ENCODE assay signal across 8 cellular contexts in the genomic region with DNA sequence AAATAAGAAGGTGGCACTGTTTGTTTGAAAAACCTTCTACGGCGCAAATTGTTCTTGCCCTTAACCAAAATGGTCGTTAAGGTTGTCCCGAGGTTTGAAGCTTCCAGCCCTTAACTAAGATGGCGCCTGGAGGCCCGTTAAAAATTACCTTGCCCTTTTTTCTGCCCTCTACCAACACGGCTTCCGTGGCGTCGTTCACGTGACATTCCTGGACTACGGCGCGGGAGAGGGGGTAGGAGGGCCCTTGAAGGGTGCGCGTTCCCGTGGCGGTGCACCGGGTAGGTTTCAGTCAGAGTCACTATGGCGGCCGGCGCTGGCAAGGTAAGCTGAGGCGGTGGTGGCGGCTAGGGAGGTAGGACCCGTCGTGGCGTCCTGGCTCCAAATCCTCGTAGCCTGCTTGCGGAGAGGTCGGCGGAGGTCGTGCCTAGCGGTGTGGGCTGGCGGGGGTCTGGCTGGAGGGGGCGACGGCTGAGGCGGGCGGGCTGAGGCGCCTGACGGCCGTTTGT. TPM values are rescaled to one million over a fixed set of nuclear protein-coding genes. Genes with fewer than 3 reads are reported as not detected.
A peak's percentile ranks its signal among the peaks of the same experiment; 100 is the strongest.
DNase-seq lines count a peak whose midpoint lies in the region; ATAC-seq, FAIRE-seq and TF ChIP-seq lines count a peak whose summit lies in the region.

A gene with protein sequence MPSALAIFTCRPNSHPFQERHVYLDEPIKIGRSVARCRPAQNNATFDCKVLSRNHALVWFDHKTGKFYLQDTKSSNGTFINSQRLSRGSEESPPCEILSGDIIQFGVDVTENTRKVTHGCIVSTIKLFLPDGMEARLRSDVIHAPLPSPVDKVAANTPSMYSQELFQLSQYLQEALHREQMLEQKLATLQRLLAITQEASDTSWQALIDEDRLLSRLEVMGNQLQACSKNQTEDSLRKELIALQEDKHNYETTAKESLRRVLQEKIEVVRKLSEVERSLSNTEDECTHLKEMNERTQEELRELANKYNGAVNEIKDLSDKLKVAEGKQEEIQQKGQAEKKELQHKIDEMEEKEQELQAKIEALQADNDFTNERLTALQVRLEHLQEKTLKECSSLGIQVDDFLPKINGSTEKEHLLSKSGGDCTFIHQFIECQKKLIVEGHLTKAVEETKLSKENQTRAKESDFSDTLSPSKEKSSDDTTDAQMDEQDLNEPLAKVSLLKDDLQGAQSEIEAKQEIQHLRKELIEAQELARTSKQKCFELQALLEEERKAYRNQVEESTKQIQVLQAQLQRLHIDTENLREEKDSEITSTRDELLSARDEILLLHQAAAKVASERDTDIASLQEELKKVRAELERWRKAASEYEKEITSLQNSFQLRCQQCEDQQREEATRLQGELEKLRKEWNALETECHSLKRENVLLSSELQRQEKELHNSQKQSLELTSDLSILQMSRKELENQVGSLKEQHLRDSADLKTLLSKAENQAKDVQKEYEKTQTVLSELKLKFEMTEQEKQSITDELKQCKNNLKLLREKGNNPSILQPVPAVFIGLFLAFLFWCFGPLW (plus strand): TSS at position 288 of the 506 bp plus-strand sequence. CDS start 1,343 bp downstream, outside the sequence.

- H3K79me1 ChIP-seq in H1 (ENCODE audit: low read depth, low read length), result no peaks in the 10 kb centered on the region

- H2AK5ac ChIP-seq in H1 (ENCODE audit: low read depth, low read length), result no peak within 1 kb of the TSS

- no peak within 1 kb of the TSS for H3K14ac ChIP-seq in H1 (ENCODE audit: insufficient read length)

- H4K8ac ChIP-seq in H1 (ENCODE audit: extremely low read depth, insufficient read depth, low read length), result peak within 1 kb of the TSS; percentile 95

- H3K9me3 Mint-ChIP-seq in memory B cell, result no peaks in the 10 kb centered on the region

- peaks cover 9% of the 10 kb centered on the region in 2 experiments for H4K20me1 ChIP-seq in H1 (replicated peaks in 1 of 2; ENCODE audit: control insufficient read depth in 1 of 2, insufficient read depth in 2 of 2, low read length in 2 of 2)

- no peaks in the 10 kb centered on the region for H3K27me3 Mint-ChIP-seq in memory B cell

- peak within 1 kb of the TSS; percentile 85 to 91 for H3K4me2 ChIP-seq in H1 (ENCODE audit: insufficient read depth in 1 of 2, low read depth in 2 of 2, low read length in 2 of 2)

- peak; percentile 98 for DNase-seq in COLO829 (ENCODE audit: low spot score)
- DNase-seq in HTR-8/SVneo (ENCODE audit: insufficient read length, low spot score), result peak; percentile 91
- DNase-seq in NOMO-1 treated with dmso at 0.1 percent for 144 hours (lab: John Stamatoyannopoulos, UW; ENCODE audit: unreplicated experiment), result peak; percentile 96
- DNase-seq in activated CD8-positive, alpha-beta memory T cell treated with anti-CD3 and anti-CD28 coated beads for 48 hours (ENCODE audit: low read depth in 2 of 3, low spot score in 2 of 3), result peak; percentile 73 to 93 (median 87)
- DNase-seq in H1 (ENCODE audit: low read depth in 1 of 2, low spot score in 2 of 2), result peak; percentile 87 to 93
- peak; percentile 86 to 93 for DNase-seq in memory B cell (ENCODE audit: low spot score in 2 of 2)
- peak; percentile 89 for DNase-seq in stimulated activated CD8-positive, alpha-beta memory T cell treated with anti-CD3 and anti-CD28 coated beads, Interleukin-12 subunit alpha, Interleukin-12 subunit beta, amount 100 ng/mL, for 24 hours (ENCODE audit: extremely low read depth)

- peak within 1 kb of the TSS; percentile 85 to 95 (median 92) for H3K9ac ChIP-seq in H1 (replicated peaks in 1 of 4; ENCODE audit: extremely low read depth in 1 of 4, low read depth in 3 of 4, low read length in 3 of 4)

- peak within 1 kb of the TSS; percentile 96 for H2BK5ac ChIP-seq in H1 (ENCODE audit: low read depth, low read length)

- peaks cover 3 to 42% of the 10 kb centered on the region in 2 experiments for H3K79me2 ChIP-seq in H1 (ENCODE audit: control insufficient read depth in 1 of 2, insufficient read depth in 2 of 2, low read length in 2 of 2)

- POLR2A ChIA-PET in H1 (lab: Charles Lee; ENCODE audit: partially characterized antibody), result interaction anchor here (0.6 to 1.9 kb wide), 15 partner anchors 12 to 303 kb away, joined by 3 to 12 read pairs (median 3); partner anchors contain the start of genes ARF4 and DENND6A

- no peaks in the 10 kb centered on the region for H3K27me3 ChIP-seq in H1 (replicated peaks in 1 of 4; ENCODE audit: control insufficient read depth in 3 of 4, extremely low read depth in 1 of 4, insufficient read depth in 3 of 4, low read length in 3 of 4)

- H3K9me3 ChIP-seq in H1 (ENCODE audit: insufficient read depth in 2 of 2, low read depth in 1 of 2, low read length in 1 of 2), result no peaks in the 10 kb centered on the region

- H3K27ac ChIP-seq in H1 (ENCODE audit: low read depth, low read length), result peak within 1 kb of the TSS; percentile 94

- TF ChIP-seq RAD21 in H1 (IDR thresholded peaks at IDR 0.05 in 1 of 2, conservative IDR thresholded peaks at IDR 0.05 in 1 of 2; ENCODE audit: low read depth in 2 of 2, low read length in 2 of 2), result no peak

- H3K36me3 ChIP-seq in H1 (ENCODE audit: control insufficient read depth in 2 of 4, insufficient read depth in 4 of 4, low read length in 3 of 4), result no peaks in the 10 kb centered on the region; a peak in 1 of 8 replicates

- no peak for TF ChIP-seq CTCF in H1 (IDR thresholded peaks at IDR 0.05; ENCODE audit: control extremely low read depth in 1 of 3, insufficient read depth in 1 of 3, low read depth in 1 of 3, low read length in 3 of 3)

- H3K4me1 Mint-ChIP-seq in memory B cell, result peaks cover 17% of the 10 kb centered on the region

- peak within 1 kb of the TSS; percentile 91 for H4K5ac ChIP-seq in H1 (ENCODE audit: insufficient read length, low read depth, low read length)

- TF ChIP-seq POLR2A in H1 (IDR thresholded peaks at IDR 0.05; ENCODE audit: control extremely low read depth in 1 of 2, low read depth in 2 of 2, low read length in 2 of 2), result peak; percentile 92

- WGBS in H1 (ENCODE audit: extremely low coverage in 1 of 2, insufficient coverage in 1 of 2, insufficient read length in 1 of 2, insufficient replicate concordance in 2 of 2, low coverage in 1 of 2, low lambda C conversion rate in 2 of 2, missing lambda C conversion rate in 1 of 2), 2 experiments, result 1% methylated on average over 36 of the region's 41 CpGs; no CpG with 5 or more reads in 1 of the 2 experiments

- peaks cover 10% of the 10 kb centered on the region for H3K23me2 ChIP-seq in H1 (ENCODE audit: low read depth, low read length)

- peaks cover 0 to 7% (median under 1%) of the 10 kb centered on the region in 4 experiments; a peak in 2 of 7 replicates for H3K4me1 ChIP-seq in H1 (replicated peaks in 1 of 4; ENCODE audit: control insufficient read depth in 3 of 4, insufficient read depth in 4 of 4, low read length in 3 of 4)

- H4K91ac ChIP-seq in H1 (replicated peaks; ENCODE audit: insufficient read length, low read length), result peak within 1 kb of the TSS; percentile 95

- peak; percentile 87 for ATAC-seq in GM21367 (IDR thresholded peaks at IDR 0.05; ENCODE audit: unreplicated experiment)
- ATAC-seq in memory B cell (ENCODE audit: low read depth), result peak; percentile 94

- H2AFZ ChIP-seq in H1 (ENCODE audit: low read length), result peak within 1 kb of the TSS; percentile 85

- H3K4me3 ChIP-seq in H1 (ENCODE audit: extremely low read depth in 1 of 4, insufficient read depth in 2 of 4, low read depth in 3 of 4, low read length in 4 of 4), result peak within 1 kb of the TSS; percentile 69 to 92 (median 86)

- H3K4me3 Mint-ChIP-seq in memory B cell, result peak within 1 kb of the TSS; percentile 86

- H2BK12ac ChIP-seq in H1 (ENCODE audit: low read depth, low read length), result peak within 1 kb of the TSS; percentile 77; the same call in 1 of the 2 replicates

- CTCF ChIA-PET in H1 (lab: Charles Lee; ENCODE audit: partially characterized antibody), result interaction anchor here (0.6 to 0.8 kb wide), 5 partner anchors 10 to 137 kb away, joined by 3 read pairs; no protein-coding TSS in a partner anchor

- H2BK120ac ChIP-seq in H1 (replicated peaks; ENCODE audit: low read depth, low read length), result no peak within 1 kb of the TSS

- FAIRE-seq in HTR-8/SVneo (lab: Jason Lieb, UNC), result peak; percentile 93
- FAIRE-seq in H1 (lab: Jason Lieb, UNC), result no peak

- H3K27ac Mint-ChIP-seq in memory B cell, result peak within 1 kb of the TSS; percentile 87

- H2BK15ac ChIP-seq in H1 (ENCODE audit: low read length), result peak within 1 kb of the TSS; percentile 82; the same call in 1 of the 2 replicates

- H3K36me3 Mint-ChIP-seq in memory B cell, result no peaks in the 10 kb centered on the region

- H3K23ac ChIP-seq in H1 (ENCODE audit: insufficient read length), result no peak within 1 kb of the TSS

- peak within 1 kb of the TSS; percentile 82 for H3K4ac ChIP-seq in H1 (replicated peaks; ENCODE audit: insufficient read length, low read depth, low read length)

- peak within 1 kb of the TSS; percentile 90 for H3K18ac ChIP-seq in H1 (ENCODE audit: extremely low read depth, low read length)

- no peak within 1 kb of the TSS for H2BK20ac ChIP-seq in H1 (ENCODE audit: low read length)

- no peak for TF ChIP-seq EP300 in H1 (IDR thresholded peaks at IDR 0.05; ENCODE audit: borderline replicate concordance in 1 of 2, low read depth in 2 of 2, low read length in 2 of 2)

- H3K56ac ChIP-seq in H1 (replicated peaks; ENCODE audit: insufficient read length, low read depth, low read length), result peak within 1 kb of the TSS; percentile 54

TF ChIP-seq in H1, 55 proteins besides CTCF, POLR2A, EP300 and RAD21 (continues in another document):
- TF ChIP-seq NRF1 (IDR thresholded peaks at IDR 0.05; ENCODE audit: low read depth, low read length) (no peak), SRF (IDR thresholded peaks at IDR 0.05; ENCODE audit: low read depth, low read length) (no peak), SIN3A (conservative IDR thresholded peaks at IDR 0.05 in 1 of 2, IDR thresholded peaks at IDR 0.05 in 1 of 2; ENCODE audit: low read depth in 1 of 2, low read length in 2 of 2) (peak in 1 of 2 experiments; percentile 90; a peak in 2 of 4 replicates)

RNA-seq across cellular contexts. Expression of the gene that starts here (rescaled TPM):
- 67.6 and 70.4 TPM in 2 replicates for total RNA-seq in H1 (2021; fragmentation: NEBNext Ultra II Directional; extraction: Animal tissue kit (Norgen Biotek cat#: 25700))
- 13.6 and 16.9 TPM in 2 replicates for polyA plus RNA-seq in H1 (2011; rRNA removed)
- 19.5 TPM for polyA plus RNA-seq in H1 (2011; cell fraction: cytosol; rRNA removed)
- 52.7 TPM for polyA plus RNA-seq in H1 (2011; cell fraction: nucleus; rRNA removed)
- 18.8 to 37.7 TPM (median 23.9 TPM) in 4 replicates for polyA plus RNA-seq in H1 (2012, experiment 1 of 2)
- polyA plus RNA-seq in H1 (2012, experiment 2 of 2), result 1.7 TPM
- polyA plus RNA-seq in H1 (2013, experiment 1 of 2), result 30.8 TPM
- polyA plus RNA-seq in H1 (2013, experiment 2 of 2), result 31.4 TPM
- 53.2 and 56.1 TPM in 2 replicates for polyA minus RNA-seq in H1 (2011; rRNA and poly(A)+ RNA removed)
- 38.8 TPM for polyA minus RNA-seq in H1 (2011; cell fraction: cytosol; rRNA and poly(A)+ RNA removed)
- polyA minus RNA-seq in H1 (2011; cell fraction: nucleus; rRNA and poly(A)+ RNA removed), result 116 TPM

Comparison
In these comparisons a context has a peak if more than half of its experiments do, and no peak if none do; other contexts are left out.
1. Peak in every context shown above with its lines: DNase-seq, ATAC-seq, H3K4me3 ChIP-seq and H3K27ac ChIP-seq.